21 cellular contexts compared by ENCODE assay signal in genomic region chr1:157209514-157209913, GRCh38.
DNase-seq lines count a peak whose midpoint lies in the region; ATAC-seq and TF ChIP-seq lines count a peak whose summit lies in the region.
"Had no signal": no experiment of that assay in that cellular context is flagged by ENCODE, and none has a peak within 500 bp of the region (broad histone marks: within the 10 kb centered on the region; RNA-seq: fewer than 3 reads in every experiment).

No MANE protein-coding gene starts in this region.

- peak overlapping the region; percentile 36 for H3K27ac ChIP-seq in cardiac muscle cell
- no peak overlapping the region for H3K27ac ChIP-seq in right cardiac atrium (ENCODE audit: low read length)
- no peak overlapping the region for H3K27ac ChIP-seq in endodermal cell (ENCODE audit: low read depth, low read length)
- no peak overlapping the region for H3K27ac ChIP-seq in aorta (ENCODE audit: low read depth in 1 of 2, low read length in 2 of 2)
- H3K27ac ChIP-seq: 22Rv1, BLaER1, C4-2B, GM23248 had no signal

- H3K9me3 Mint-ChIP-seq in endodermal cell: peaks cover 19% of the 10 kb centered on the region
- H3K9me3 Mint-ChIP-seq in progenitor cell of endocrine pancreas (ENCODE audit: low read depth): peaks cover 29% of the 10 kb centered on the region
- peaks cover 16% of the 10 kb centered on the region for H3K9me3 Mint-ChIP-seq in activated CD4-positive, alpha-beta memory T cell treated with anti-CD3 and anti-CD28 coated beads, Interleukin-2, amount 10 ng/mL, durations not matched to agents 7 days and 5 days

- no peak overlapping the region for H3K4me3 Mint-ChIP-seq in endodermal cell
- H3K4me3 Mint-ChIP-seq in progenitor cell of endocrine pancreas (ENCODE audit: low read depth): no peak overlapping the region
- H3K4me3 Mint-ChIP-seq in activated CD4-positive, alpha-beta memory T cell treated with anti-CD3 and anti-CD28 coated beads, Interleukin-2, amount 10 ng/mL, durations not matched to agents 7 days and 5 days: no peak overlapping the region
- H3K4me3 Mint-ChIP-seq: B cell; CD4-positive, CD25-positive, alpha-beta regulatory T cell; CD8-positive, alpha-beta T cell; H9 had no signal

- H3K27me3 Mint-ChIP-seq in endodermal cell (ENCODE audit: insufficient read depth) (peaks cover 5% of the 10 kb centered on the region), progenitor cell of endocrine pancreas (no peaks in the 10 kb centered on the region)
- H3K27me3 Mint-ChIP-seq in activated CD4-positive, alpha-beta memory T cell treated with anti-CD3 and anti-CD28 coated beads, Interleukin-2, amount 10 ng/mL, durations not matched to agents 7 days and 5 days: peaks cover 41% of the 10 kb centered on the region

- H3K4me1 Mint-ChIP-seq in endodermal cell (no peaks in the 10 kb centered on the region), progenitor cell of endocrine pancreas (ENCODE audit: low read depth) (peaks cover 8% of the 10 kb centered on the region)
- H3K4me1 Mint-ChIP-seq in activated CD4-positive, alpha-beta memory T cell treated with anti-CD3 and anti-CD28 coated beads, Interleukin-2, amount 10 ng/mL, durations not matched to agents 7 days and 5 days: no peaks in the 10 kb centered on the region
- H3K4me1 Mint-ChIP-seq: B cell; CD4-positive, CD25-positive, alpha-beta regulatory T cell had no signal

- no peak overlapping the region for H3K9ac ChIP-seq in endodermal cell (ENCODE audit: extremely low read depth, low read length, poor library complexity, severe bottlenecking)
- H3K9ac ChIP-seq: BLaER1, GM23248 had no signal

- H3K4me3 ChIP-seq in cardiac muscle cell (no peak overlapping the region), right cardiac atrium (ENCODE audit: low read length) (no peak overlapping the region), endodermal cell (ENCODE audit: low read length) (no peak overlapping the region), aorta (ENCODE audit: low read length in 2 of 2) (no peak overlapping the region)
- H3K4me3 ChIP-seq: BLaER1, GM12878, GM23248 had no signal

- POLR2A ChIA-PET in activated CD4-positive, alpha-beta memory T cell treated with anti-CD3 and anti-CD28 coated beads, Interleukin-2, amount 10 ng/mL, durations not matched to agents 7 days and 5 days (lab: Charles Lee): no interaction called here

- DNase-seq in cardiac muscle cell (ENCODE audit: low read depth in 1 of 2, low spot score in 1 of 2) (no peak), right cardiac atrium (no peak), endodermal cell (peak; percentile 23), progenitor cell of endocrine pancreas (ENCODE audit: low spot score, unreplicated experiment) (no peak), aorta (no peak)
- no peak for DNase-seq in activated CD4-positive, alpha-beta memory T cell treated with anti-CD3 and anti-CD28 coated beads, Interleukin-2, amount 10 ng/mL, durations not matched to agents 7 days and 5 days
- DNase-seq: Caco-2; CD4-positive, CD25-positive, alpha-beta regulatory T cell; CD8-positive, alpha-beta T cell; DMS 273 treated with DMSO at 0.1 percent for 48 hours; DMS79; EL; GDM1; GM23248; H9 had no signal

- CTCF ChIA-PET in activated CD4-positive, alpha-beta memory T cell treated with anti-CD3 and anti-CD28 coated beads, Interleukin-2, amount 10 ng/mL, durations not matched to agents 7 days and 5 days (lab: Charles Lee): interaction anchor here (0.9 kb wide), 1 partner anchor 14 kb away, joined by 5 read pairs; no protein-coding TSS in a partner anchor

- H3K27me3 ChIP-seq in cardiac muscle cell (no peaks in the 10 kb centered on the region), right cardiac atrium (ENCODE audit: control insufficient read depth, insufficient read depth) (no peaks in the 10 kb centered on the region), endodermal cell (ENCODE audit: control insufficient read depth, insufficient read depth, low read length, poor library complexity, severe bottlenecking) (no peaks in the 10 kb centered on the region), aorta (ENCODE audit: control insufficient read depth in 1 of 2, insufficient read depth in 2 of 2, low read length in 1 of 2) (no peaks in the 10 kb centered on the region)
- H3K27me3 ChIP-seq: BLaER1 had no signal

- ATAC-seq in right cardiac atrium (no peak), aorta (ENCODE audit: low FRiP score) (no peak)
- ATAC-seq: CD8-positive, alpha-beta T cell; GM12878; HCT116 had no signal

- peaks cover 3% of the 10 kb centered on the region for H3K36me3 Mint-ChIP-seq in endodermal cell (ENCODE audit: low read depth)
- H3K36me3 Mint-ChIP-seq in progenitor cell of endocrine pancreas (ENCODE audit: insufficient read depth): peaks cover 12% of the 10 kb centered on the region
- H3K36me3 Mint-ChIP-seq in activated CD4-positive, alpha-beta memory T cell treated with anti-CD3 and anti-CD28 coated beads, Interleukin-2, amount 10 ng/mL, durations not matched to agents 7 days and 5 days (ENCODE audit: low read depth): no peaks in the 10 kb centered on the region
- H3K36me3 Mint-ChIP-seq: CD4-positive, CD25-positive, alpha-beta regulatory T cell; CD8-positive, alpha-beta T cell had no signal

- WGBS in right cardiac atrium: 57% methylated on average over 2 of the region's 2 CpGs
- 60% methylated on average over 1 of the region's 2 CpGs; no CpG with 5 or more reads in 1 of the 2 experiments for WGBS in endodermal cell (ENCODE audit: insufficient coverage in 1 of 2, insufficient read length in 1 of 2), 2 experiments
- 55 to 60% methylated on average over 2 of the region's 2 CpGs for WGBS in aorta, 2 donors

- H3K9me3 ChIP-seq in cardiac muscle cell (ENCODE audit: low read depth): no peaks in the 10 kb centered on the region
- H3K9me3 ChIP-seq in right cardiac atrium (ENCODE audit: control insufficient read depth, low read length): no peaks in the 10 kb centered on the region
- peaks cover 22% of the 10 kb centered on the region for H3K9me3 ChIP-seq in endodermal cell (ENCODE audit: control insufficient read depth, low read length)
- H3K9me3 ChIP-seq in aorta (ENCODE audit: control insufficient read depth, low read length): peaks cover 1% of the 10 kb centered on the region

- H3K27ac Mint-ChIP-seq in endodermal cell (no peak overlapping the region), progenitor cell of endocrine pancreas (peak overlapping the region; percentile 56)
- no peak overlapping the region for H3K27ac Mint-ChIP-seq in activated CD4-positive, alpha-beta memory T cell treated with anti-CD3 and anti-CD28 coated beads, Interleukin-2, amount 10 ng/mL, durations not matched to agents 7 days and 5 days
- H3K27ac Mint-ChIP-seq: B cell; CD4-positive, CD25-positive, alpha-beta regulatory T cell; CD8-positive, alpha-beta T cell; H9 had no signal

- H3K36me3 ChIP-seq in cardiac muscle cell: no peaks in the 10 kb centered on the region
- H3K36me3 ChIP-seq in endodermal cell (ENCODE audit: control insufficient read depth, insufficient read depth, low read length): no peaks in the 10 kb centered on the region
- no peaks in the 10 kb centered on the region for H3K36me3 ChIP-seq in aorta (ENCODE audit: control insufficient read depth in 1 of 2, insufficient read depth in 2 of 2, low read length in 1 of 2)
- H3K36me3 ChIP-seq: BLaER1 had no signal

- intact Hi-C loops in right cardiac atrium (cut with DNase I): no loop called here
- intact Hi-C loops in aorta (cut with DNase I): no loop called here

- H3K4me1 ChIP-seq in cardiac muscle cell (ENCODE audit: low read depth) (peaks cover 9% of the 10 kb centered on the region), right cardiac atrium (ENCODE audit: control insufficient read depth, insufficient read depth, low read length) (peaks cover 1% of the 10 kb centered on the region), endodermal cell (ENCODE audit: control insufficient read depth, insufficient read depth, low read length) (no peaks in the 10 kb centered on the region), aorta (ENCODE audit: control insufficient read depth in 1 of 2, insufficient read depth in 2 of 2, low read length in 2 of 2) (no peaks in the 10 kb centered on the region)
- H3K4me1 ChIP-seq: BLaER1, Caco-2 had no signal

- TF ChIP-seq CTCF in cardiac muscle cell (IDR thresholded peaks at IDR 0.05; ENCODE audit: low read depth, low read length): no peak
- no peak for TF ChIP-seq CTCF in endodermal cell (conservative IDR thresholded peaks at IDR 0.05)
- TF ChIP-seq CTCF in progenitor cell of endocrine pancreas (IDR thresholded peaks at IDR 0.05; ENCODE audit: unreplicated experiment): no peak
